ENCODE assay signal across 9 cellular contexts in genomic region chr3:107464037-107464436, GRCh38.
"Had no signal": no experiment of that assay in that cellular context is flagged by ENCODE, and none has a peak within 500 bp of the region (broad histone marks: within the 10 kb centered on the region; RNA-seq: fewer than 3 reads in every experiment).

No MANE protein-coding gene starts in this region.

- H3K4me1 Mint-ChIP-seq: IgD-negative memory B cell had no signal

- H3K4me3 ChIP-seq: GM23248, HAP-1 had no signal

- ATAC-seq: HCT116, HepG2 had no signal

- DNase-seq: GM23248, GOT3, H7, HFFc6 had no signal

- H3K9me3 ChIP-seq: HAP-1 had no signal

- H3K27ac ChIP-seq: GM23248, HL-60 had no signal

- H3K27ac Mint-ChIP-seq: HFFc6, IgD-negative memory B cell had no signal

- H3K9me3 Mint-ChIP-seq: HFFc6 had no signal

- H3K4me3 Mint-ChIP-seq: HFFc6, IgD-negative memory B cell had no signal
